In genomic region chr14:89013098-89013504, GRCh38 we compare ENCODE assay signal across 10 cellular contexts.
A peak's percentile ranks its signal among the peaks of the same experiment; 100 is the strongest.
DNase-seq lines count a peak whose midpoint lies in the region; ATAC-seq and TF ChIP-seq lines count a peak whose summit lies in the region.
"Had no signal": no experiment of that assay in that cellular context is flagged by ENCODE, and none has a peak within 500 bp of the region (broad histone marks: within the 10 kb centered on the region; RNA-seq: fewer than 3 reads in every experiment).

No MANE protein-coding gene starts in this region.

- intact Hi-C loops in right lobe of liver (cut with DNase I) (no loop called here), uterus (cut with DNase I; ENCODE audit: low total_unique reads) (no loop called here)

- DNase-seq in DND-41 (peak; percentile 18), right lobe of liver (no peak), superior temporal gyrus (ENCODE audit: extremely low spot score) (no peak), uterus (no peak)
- DNase-seq: activated naive CD8-positive, alpha-beta T cell treated with anti-CD3 and anti-CD28 coated beads, Interleukin-2, amount 10 ng/mL, durations not matched to agents 7 days and 5 days had no signal

- TF ChIP-seq CTCF in DND-41 (IDR thresholded peaks at IDR 0.05; ENCODE audit: borderline replicate concordance, extremely low read depth, low read length, poor library complexity, severe bottlenecking) (peak; percentile 60), VCaP (conservative IDR thresholded peaks at IDR 0.05) (no peak), right lobe of liver (IDR thresholded peaks at IDR 0.05) (peak in 1 of 4 donors; percentile 37), uterus (IDR thresholded peaks at IDR 0.05) (no peak)

- H3K27me3 ChIP-seq in DND-41 (ENCODE audit: insufficient read depth, low read length, poor library complexity) (no peaks in the 10 kb centered on the region), right lobe of liver (no peaks in the 10 kb centered on the region), uterus (no peaks in the 10 kb centered on the region)

- TF ChIP-seq RAD21 in Ishikawa (IDR thresholded peaks at IDR 0.05; ENCODE audit: low read depth) = peak; percentile 16; the same call in 1 of the 2 replicates

- H3K9me3 ChIP-seq in DND-41 (ENCODE audit: insufficient read depth, low read length, severe bottlenecking) = no peaks in the 10 kb centered on the region
- no peaks in the 10 kb centered on the region for H3K9me3 ChIP-seq in right lobe of liver
- no peaks in the 10 kb centered on the region for H3K9me3 ChIP-seq in uterus

- H3K4me2 ChIP-seq in DND-41 (ENCODE audit: insufficient read depth, low read length) = no peak overlapping the region

- no peaks in the 10 kb centered on the region for H3K36me3 ChIP-seq in DND-41 (ENCODE audit: insufficient read depth, low read length)
- H3K36me3 ChIP-seq in right lobe of liver = no peaks in the 10 kb centered on the region
- H3K36me3 ChIP-seq in uterus = no peaks in the 10 kb centered on the region

- H3K27ac ChIP-seq in DND-41 (ENCODE audit: low read length) = no peak overlapping the region
- peak overlapping the region; percentile 60; the same call in 1 of the 2 replicates for H3K27ac ChIP-seq in VCaP
- H3K27ac ChIP-seq in right lobe of liver = no peak overlapping the region
- no peak overlapping the region for H3K27ac ChIP-seq in uterus
- H3K27ac ChIP-seq: skin epidermis had no signal

- no peak overlapping the region for H3K9ac ChIP-seq in DND-41 (ENCODE audit: low read depth, low read length)

- no peaks in the 10 kb centered on the region for H3K79me2 ChIP-seq in DND-41 (ENCODE audit: insufficient read depth, low read length)

- no peaks in the 10 kb centered on the region for H4K20me1 ChIP-seq in DND-41 (ENCODE audit: insufficient read depth, low read length)

- ATAC-seq in DND-41 (ENCODE audit: insufficient read depth, low read depth) = peak; percentile 52; the same call in 1 of the 3 replicates
- ATAC-seq in right lobe of liver = peak in 3 of 4 donors; percentile 14 to 61 (median 17)
- ATAC-seq in GM18909 (IDR thresholded peaks at IDR 0.05; ENCODE audit: poor library complexity, unreplicated experiment) = no peak
- no peak for ATAC-seq in GM18868 (IDR thresholded peaks at IDR 0.05; ENCODE audit: unreplicated experiment)

- H2AFZ ChIP-seq in DND-41 (ENCODE audit: low read depth, low read length) = no peak overlapping the region

- H3K4me1 ChIP-seq in DND-41 (ENCODE audit: insufficient read depth, low read length) = no peaks in the 10 kb centered on the region
- peaks cover 0 to 5% (median 0%) of the 10 kb centered on the region in 4 donors for H3K4me1 ChIP-seq in right lobe of liver
- no peaks in the 10 kb centered on the region for H3K4me1 ChIP-seq in uterus

- TF ChIP-seq EP300 in Ishikawa (IDR thresholded peaks at IDR 0.05; ENCODE audit: borderline replicate concordance) = no peak

- H3K4me3 ChIP-seq in DND-41 (ENCODE audit: low read depth in 1 of 2, low read length in 2 of 2) = no peak overlapping the region
- no peak overlapping the region for H3K4me3 ChIP-seq in right lobe of liver
- no peak overlapping the region for H3K4me3 ChIP-seq in uterus
- H3K4me3 ChIP-seq: skin epidermis had no signal

- no peak for TF ChIP-seq POLR2A in right lobe of liver (IDR thresholded peaks at IDR 0.05)
- no peak for TF ChIP-seq POLR2A in uterus (IDR thresholded peaks at IDR 0.05)

- 48% methylated on average over 5 of the region's 7 CpGs for WGBS in right lobe of liver (ENCODE audit: insufficient coverage, low coverage, low lambda C conversion rate, missing lambda C conversion rate)

TF ChIP-seq in Ishikawa, 13 proteins besides CTCF, POLR2A, EP300 and RAD21:
- TF ChIP-seq USF1 (IDR thresholded peaks at IDR 0.05) = peak; percentile 5; the same call in 1 of the 2 replicates
- TF ChIP-seq TAF1 (IDR thresholded peaks at IDR 0.05; ENCODE audit: low read depth) = no peak

Comparison
In these comparisons a context has a peak if more than half of its experiments do, and no peak if none do; other contexts are left out.
1. ATAC-seq: peak in DND-41 (single experiment) and right lobe of liver (3 of 4); none in GM18909 (single experiment) and GM18868 (single experiment).